ENCODE assay signal across 25 cellular contexts in the genomic region with DNA sequence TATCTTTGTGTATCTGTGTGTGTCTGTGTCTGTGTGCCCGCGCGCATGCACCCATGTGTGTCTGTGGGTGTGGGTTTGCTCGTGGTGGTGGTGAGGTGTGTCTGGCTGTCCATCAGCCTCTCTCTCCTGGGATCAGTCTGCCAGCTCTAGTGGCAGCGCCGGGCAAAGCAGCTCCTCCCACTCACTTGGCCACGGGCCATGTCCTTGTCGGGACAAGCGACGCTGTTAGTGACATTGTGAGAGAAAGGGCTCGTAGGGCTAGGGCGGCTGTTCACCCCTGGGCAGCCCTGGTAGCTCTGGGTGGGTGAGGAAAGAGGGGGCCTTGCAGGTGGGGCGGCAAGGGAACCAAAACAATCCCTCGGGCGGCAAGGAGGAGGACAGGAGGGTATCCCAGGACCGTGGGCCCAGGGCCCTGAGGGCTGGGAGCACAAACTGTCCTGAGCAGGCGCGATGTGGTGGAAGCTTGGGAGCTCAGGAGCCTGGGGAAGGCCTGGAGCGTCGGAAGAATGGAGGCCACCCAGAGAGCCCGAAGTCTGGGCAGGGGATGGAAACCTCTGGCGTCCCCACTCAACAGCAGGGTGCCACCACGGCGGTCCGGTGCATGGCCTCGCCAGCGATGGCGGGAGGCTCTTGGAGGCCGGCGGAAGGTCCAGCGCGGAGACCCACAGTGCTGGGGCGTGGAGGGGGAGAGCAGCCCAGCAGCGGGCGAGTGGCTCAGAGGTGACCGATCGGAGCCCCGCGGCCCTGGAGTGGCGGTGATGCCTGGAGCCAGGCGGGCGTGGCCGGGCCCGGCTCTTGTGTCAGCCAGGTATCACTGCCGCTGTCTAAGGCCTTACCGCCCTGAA.
DNase-seq lines count a peak whose midpoint lies in the region; ATAC-seq, FAIRE-seq and TF ChIP-seq lines count a peak whose summit lies in the region.
"Had no signal": no experiment of that assay in that cellular context is flagged by ENCODE, and none has a peak within 500 bp of the region (broad histone marks: within the 10 kb centered on the region; RNA-seq: fewer than 3 reads in every experiment).

No MANE protein-coding gene starts in this region.

- TF ChIP-seq CTCF in 22Rv1 (IDR thresholded peaks at IDR 0.05) (peak; percentile 39), GM23338 (conservative IDR thresholded peaks at IDR 0.05; ENCODE audit: low read depth in 2 of 2) (no peak), endodermal cell (conservative IDR thresholded peaks at IDR 0.05) (no peak), lower lobe of right lung (IDR thresholded peaks at IDR 0.05) (no peak), kidney (IDR thresholded peaks at IDR 0.05; ENCODE audit: borderline replicate concordance, extremely low read depth, insufficient read depth) (no peak)

- intact Hi-C loops in lower lobe of right lung (cut with DNase I), result no loop called here
- intact Hi-C loops in kidney (cut with DNase I), result no loop called here

- ATAC-seq in GM23338 (peak; percentile 67), lower lobe of right lung (peak; percentile 23 to 26), HG03039 (IDR thresholded peaks at IDR 0.05; ENCODE audit: unreplicated experiment) (no peak), GM18511 (IDR thresholded peaks at IDR 0.05; ENCODE audit: unreplicated experiment) (no peak)
- ATAC-seq: pancreas, T-helper 17 cell had no signal

- H3K4me1 ChIP-seq in GM23338 (ENCODE audit: insufficient read depth), result no peaks in the 10 kb centered on the region
- H3K4me1 ChIP-seq in endodermal cell (ENCODE audit: control insufficient read depth, insufficient read depth, low read length), result no peaks in the 10 kb centered on the region
- no peaks in the 10 kb centered on the region for H3K4me1 ChIP-seq in lower lobe of right lung
- no peaks in the 10 kb centered on the region for H3K4me1 ChIP-seq in kidney (ENCODE audit: control insufficient read depth in 1 of 2, insufficient read depth in 1 of 2, low read depth in 1 of 2, low read length in 2 of 2)
- H3K4me1 ChIP-seq: pancreas, spleen, suprapubic skin had no signal

- H3K4me2 ChIP-seq in GM23338, result no peak overlapping the region

- H3K4me1 Mint-ChIP-seq in GM23338, result peaks cover 6% of the 10 kb centered on the region
- H3K4me1 Mint-ChIP-seq in endodermal cell, result no peaks in the 10 kb centered on the region
- H3K4me1 Mint-ChIP-seq: CD14-positive monocyte, nephron progenitor cell, T-helper 17 cell had no signal

- H3K4me3 ChIP-seq in GM23338, result no peak overlapping the region
- H3K4me3 ChIP-seq in endodermal cell (ENCODE audit: low read length), result no peak overlapping the region
- H3K4me3 ChIP-seq in lower lobe of right lung, result no peak overlapping the region
- H3K4me3 ChIP-seq in kidney (ENCODE audit: low read length in 2 of 2), result no peak overlapping the region
- H3K4me3 ChIP-seq: pancreas, SK-N-MC, spleen, suprapubic skin had no signal

- H3K9ac ChIP-seq in endodermal cell (ENCODE audit: extremely low read depth, low read length, poor library complexity, severe bottlenecking) (no peak overlapping the region), kidney (ENCODE audit: low read length in 2 of 2) (no peak overlapping the region)

- H3K9me3 ChIP-seq in endodermal cell (ENCODE audit: control insufficient read depth, low read length) (peaks cover 6% of the 10 kb centered on the region), lower lobe of right lung (no peaks in the 10 kb centered on the region), kidney (ENCODE audit: control insufficient read depth in 1 of 2, low read length in 2 of 2) (no peaks in the 10 kb centered on the region)
- H3K9me3 ChIP-seq: pancreas, suprapubic skin had no signal

- no peak overlapping the region; the same call in 1 of the 2 replicates for H2AFZ ChIP-seq in GM23338

- H3K4me3 Mint-ChIP-seq in GM23338 (no peak overlapping the region), endodermal cell (no peak overlapping the region)
- H3K4me3 Mint-ChIP-seq: activated T-cell treated with anti-CD3 and anti-CD28 coated beads, Interleukin-2, amount 50 U/mL, for 24 hours; CD14-positive monocyte; nephron progenitor cell; T-helper 17 cell had no signal

- peak overlapping the region; percentile 38 for H3K27ac ChIP-seq in 22Rv1
- H3K27ac ChIP-seq in GM23338 (ENCODE audit: low read depth), result no peak overlapping the region
- no peak overlapping the region for H3K27ac ChIP-seq in endodermal cell (ENCODE audit: low read depth, low read length)
- no peak overlapping the region for H3K27ac ChIP-seq in lower lobe of right lung
- H3K27ac ChIP-seq in kidney (ENCODE audit: low read depth in 2 of 2, low read length in 2 of 2), result no peak overlapping the region
- H3K27ac ChIP-seq: pancreas, RWPE1, SK-N-MC, spleen, suprapubic skin had no signal

- WGBS in endodermal cell (ENCODE audit: insufficient coverage in 1 of 2, insufficient read length in 1 of 2), 2 experiments, result 93 to 96% methylated on average over 20 to 43 of the region's 46 CpGs

- H3K36me3 Mint-ChIP-seq in GM23338 (ENCODE audit: low read depth) (no peaks in the 10 kb centered on the region), endodermal cell (ENCODE audit: low read depth) (peaks cover 16% of the 10 kb centered on the region)

- H3K27ac Mint-ChIP-seq in GM23338 (no peak overlapping the region), endodermal cell (no peak overlapping the region)
- H3K27ac Mint-ChIP-seq: activated T-cell treated with anti-CD3 and anti-CD28 coated beads, Interleukin-2, amount 50 U/mL, for 24 hours; CD14-positive monocyte; nephron progenitor cell; T-helper 17 cell had no signal

- H3K27me3 Mint-ChIP-seq in GM23338 (ENCODE audit: insufficient read depth, low read depth, poor library complexity) (peaks cover 6% of the 10 kb centered on the region), endodermal cell (ENCODE audit: insufficient read depth) (no peaks in the 10 kb centered on the region)
- H3K27me3 Mint-ChIP-seq: activated T-cell treated with anti-CD3 and anti-CD28 coated beads, Interleukin-2, amount 50 U/mL, for 24 hours; T-helper 17 cell had no signal

- H4K20me1 ChIP-seq in GM23338 (replicated peaks; ENCODE audit: insufficient read depth), result no peaks in the 10 kb centered on the region

- H3K27me3 ChIP-seq in GM23338 (ENCODE audit: insufficient read depth) (peaks cover 5% of the 10 kb centered on the region), endodermal cell (ENCODE audit: control insufficient read depth, insufficient read depth, low read length, poor library complexity, severe bottlenecking) (no peaks in the 10 kb centered on the region), lower lobe of right lung (ENCODE audit: low read depth) (no peaks in the 10 kb centered on the region)
- H3K27me3 ChIP-seq: pancreas, spleen, suprapubic skin had no signal

- no peak for FAIRE-seq in kidney (lab: Jason Lieb, UNC)
- FAIRE-seq: GM18507, pancreas had no signal

- H3K9me3 Mint-ChIP-seq in GM23338 (no peaks in the 10 kb centered on the region), endodermal cell (peaks cover 42% of the 10 kb centered on the region)
- H3K9me3 Mint-ChIP-seq: activated T-cell treated with anti-CD3 and anti-CD28 coated beads, Interleukin-2, amount 50 U/mL, for 24 hours had no signal

- no peaks in the 10 kb centered on the region for H3K79me2 ChIP-seq in GM23338 (replicated peaks; ENCODE audit: insufficient read depth)

- no peaks in the 10 kb centered on the region for H3F3A ChIP-seq in GM23338 (replicated peaks; ENCODE audit: low read depth)

- H3K36me3 ChIP-seq in GM23338 (ENCODE audit: insufficient read depth), result no peaks in the 10 kb centered on the region
- peaks cover 16% of the 10 kb centered on the region for H3K36me3 ChIP-seq in endodermal cell (ENCODE audit: control insufficient read depth, insufficient read depth, low read length)
- no peaks in the 10 kb centered on the region for H3K36me3 ChIP-seq in lower lobe of right lung
- no peaks in the 10 kb centered on the region for H3K36me3 ChIP-seq in kidney (ENCODE audit: control insufficient read depth in 1 of 2, insufficient read depth in 2 of 2, low read length in 2 of 2)
- H3K36me3 ChIP-seq: pancreas, spleen, suprapubic skin had no signal

- DNase-seq in GM23338 (ENCODE audit: low spot score) (peak; percentile 27), endodermal cell (peak; percentile 40), lower lobe of right lung (no peak), kidney (no peak), HK-2 (ENCODE audit: unreplicated experiment) (no peak)
- DNase-seq: activated gamma-delta T cell treated with Interleukin-2 at 50 U/mL for 16 hours; activated T-cell treated with anti-CD3 and anti-CD28 coated beads, Interleukin-2, amount 50 U/mL, for 24 hours; Calu3; mammary epithelial cell; NCI-H1092 treated with DMSO at 0.1 percent for 48 hours; NCI-H2029; NCI-H2227 treated with DMSO at 0.1 percent for 48 hours; NCI-H774; nephron progenitor cell; spleen; T-helper 17 cell had no signal

- H3K9me2 ChIP-seq in GM23338 (ENCODE audit: insufficient read depth), result no peaks in the 10 kb centered on the region

TF ChIP-seq in GM23338, 12 proteins besides CTCF, POLR2A, EP300 and RAD21 (continues in another document):
- TF ChIP-seq POLR2AphosphoS5 (IDR thresholded peaks at IDR 0.05; ENCODE audit: low read depth) (no peak), STAT1 (IDR thresholded peaks at IDR 0.05; ENCODE audit: unreplicated experiment) (no peak)
- TF ChIP-seq, protein P1, sequence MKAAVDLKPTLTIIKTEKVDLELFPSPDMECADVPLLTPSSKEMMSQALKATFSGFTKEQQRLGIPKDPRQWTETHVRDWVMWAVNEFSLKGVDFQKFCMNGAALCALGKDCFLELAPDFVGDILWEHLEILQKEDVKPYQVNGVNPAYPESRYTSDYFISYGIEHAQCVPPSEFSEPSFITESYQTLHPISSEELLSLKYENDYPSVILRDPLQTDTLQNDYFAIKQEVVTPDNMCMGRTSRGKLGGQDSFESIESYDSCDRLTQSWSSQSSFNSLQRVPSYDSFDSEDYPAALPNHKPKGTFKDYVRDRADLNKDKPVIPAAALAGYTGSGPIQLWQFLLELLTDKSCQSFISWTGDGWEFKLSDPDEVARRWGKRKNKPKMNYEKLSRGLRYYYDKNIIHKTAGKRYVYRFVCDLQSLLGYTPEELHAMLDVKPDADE (IDR thresholded peaks at IDR 0.05), result no peak

Comparison
In these comparisons a context has a peak if more than half of its experiments do, and no peak if none do; other contexts are left out.
1. ATAC-seq: peak in GM23338 (single experiment) and lower lobe of right lung (2 of 2); none in HG03039 (single experiment) and GM18511 (single experiment).
2. DNase-seq: peak in GM23338 (single experiment) and endodermal cell (single experiment); none in lower lobe of right lung (single experiment), kidney (single experiment) and HK-2 (single experiment).